ENCODE assay signal across 8 cellular contexts in genomic region chr20:44187763-44188709, GRCh38. TPM values are rescaled to one million over a fixed set of nuclear protein-coding genes. Genes with fewer than 3 reads are reported as not detected.
DNase-seq lines count a peak whose midpoint lies in the region; ATAC-seq and TF ChIP-seq lines count a peak whose summit lies in the region.

No MANE protein-coding gene starts in this region.

- POLR2A ChIA-PET in Caco-2 (lab: Charles Lee): interaction anchor here (0.6 to 2.4 kb wide), 4 partner anchors 9 to 59 kb away, joined by 4 to 15 read pairs (median 10); no protein-coding TSS in a partner anchor

- H3K27me3 Mint-ChIP-seq in Caco-2 (ENCODE audit: insufficient read depth, unreplicated experiment): no peaks in the 10 kb centered on the region

- ATAC-seq in omental fat pad (ENCODE audit: low FRiP score): peak; percentile 39
- ATAC-seq in HG03342 (IDR thresholded peaks at IDR 0.05; ENCODE audit: unreplicated experiment): no peak
- no peak for ATAC-seq in GM19395 (IDR thresholded peaks at IDR 0.05; ENCODE audit: unreplicated experiment)

- peak overlapping the region; percentile 74 for H3K4me3 Mint-ChIP-seq in Caco-2 (ENCODE audit: unreplicated experiment)

- H3K36me3 ChIP-seq in Caco-2 (ENCODE audit: control insufficient read depth, insufficient read depth, low read length): no peaks in the 10 kb centered on the region

- no peaks in the 10 kb centered on the region for H3K27me3 ChIP-seq in Caco-2 (replicated peaks; ENCODE audit: control insufficient read depth, insufficient read depth, low read length)

- peak overlapping the region; percentile 13 for H3K27ac Mint-ChIP-seq in Caco-2 (ENCODE audit: unreplicated experiment)

- H3K4me3 ChIP-seq in Caco-2 (ENCODE audit: low read depth, low read length): peak overlapping the region; percentile 38

- H3K4me1 ChIP-seq in Caco-2: peaks cover 36% of the 10 kb centered on the region

- peak in 1 of 2 experiments; percentile 51 for DNase-seq in Caco-2
- DNase-seq in RPMI7951 (ENCODE audit: low read depth): peak; percentile 89
- DNase-seq in fibroblast of peridontal ligament (ENCODE audit: extremely low read depth): peak; percentile 39
- no peak for DNase-seq in omental fat pad (ENCODE audit: low spot score)
- no peak for DNase-seq in NCI-H146 (lab: John Stamatoyannopoulos, UW)
- DNase-seq in GF-D8 (lab: John Stamatoyannopoulos, UW): no peak

- TSS peak; percentile 71 for BruUV-seq in Caco-2 (replicated peaks; lab: Mats Ljungman, UMichigan)

- CTCF ChIA-PET in Caco-2 (lab: Charles Lee): interaction anchor here (0.6 to 6.0 kb wide), 16 partner anchors 10 to 535 kb away, joined by 3 to 439 read pairs (median 4); no protein-coding TSS in a partner anchor

- H3K9me3 ChIP-seq in Caco-2: no peaks in the 10 kb centered on the region

- no peaks in the 10 kb centered on the region for H3K9me3 Mint-ChIP-seq in Caco-2 (ENCODE audit: unreplicated experiment)

- intact Hi-C loops in Caco-2 (cut with micrococcal nuclease; ENCODE audit: unreplicated experiment): loop anchor here (1.0 kb wide), 1 partner anchor 22 kb away; the partner anchor contains the start of gene OSER1

- H3K36me3 Mint-ChIP-seq in Caco-2 (ENCODE audit: insufficient read depth, unreplicated experiment): peaks cover 4% of the 10 kb centered on the region

- H3K4me1 Mint-ChIP-seq in Caco-2 (ENCODE audit: low read depth, unreplicated experiment): peaks cover 20% of the 10 kb centered on the region

- TF ChIP-seq CTCF in Caco-2 (IDR thresholded peaks at IDR 0.05; ENCODE audit: insufficient read depth in 1 of 2, low read depth in 1 of 2, low read length in 1 of 2, severe bottlenecking in 1 of 2, unreplicated experiment in 1 of 2) (no peak), omental fat pad (IDR thresholded peaks at IDR 0.05) (no peak)

RNA-seq across cellular contexts. Expression of gene JPH2, which starts 1.0 kb away (rescaled TPM):
- total RNA-seq in Caco-2 (2022): 10.5 and 11.1 TPM in 2 replicates
- total RNA-seq in RPMI7951 (2014; rRNA removed; shearing (Covaris generic)): 16.0 and 24.2 TPM in 2 replicates
- total RNA-seq in omental fat pad: 1 to 10 TPM; 2.6 to 7.9 (median 7.1) TPM

RNA-seq across cellular contexts. Expression of gene OSER1, which starts 22.5 kb away (rescaled TPM):
- total RNA-seq in Caco-2 (2022): 79.7 and 82.3 TPM in 2 replicates
- total RNA-seq in RPMI7951 (2014; rRNA removed; shearing (Covaris generic)): 81.6 and 89.0 TPM in 2 replicates
- 10 to 100 TPM; 42.8 to 65.0 (median 49.7) TPM for total RNA-seq in omental fat pad

RNA-seq across cellular contexts. Expression of gene GDAP1L1, which starts 59.1 kb away (rescaled TPM):
- total RNA-seq in Caco-2 (2022) (2.5 and 4.2 TPM in 2 replicates), omental fat pad (not detected)
- total RNA-seq in RPMI7951 (2014; rRNA removed; shearing (Covaris generic)): not detected in 2 replicates

Comparison
In these comparisons a context has a peak if more than half of its experiments do, and no peak if none do; other contexts are left out.
1. DNase-seq: peak in RPMI7951 (single experiment) and fibroblast of peridontal ligament (single experiment); none in omental fat pad (single experiment), NCI-H146 (single experiment) and GF-D8 (single experiment).